ENCODE assay signal across 9 cellular contexts in genomic region chr22:42960146-42960509, GRCh38. TPM values are rescaled to one million over a fixed set of nuclear protein-coding genes. Genes with fewer than 3 reads are reported as not detected.
DNase-seq lines count a peak whose midpoint lies in the region; ATAC-seq and TF ChIP-seq lines count a peak whose summit lies in the region.
"Had no signal": no experiment of that assay in that cellular context is flagged by ENCODE, and none has a peak within 500 bp of the region (broad histone marks: within the 10 kb centered on the region; RNA-seq: fewer than 3 reads in every experiment).

No MANE protein-coding gene starts in this region.

- peaks cover 24% of the 10 kb centered on the region for H3K4me1 ChIP-seq in IMR-90 (ENCODE audit: control insufficient read depth, insufficient read depth, low read length)
- H3K4me1 ChIP-seq in smooth muscle cell (ENCODE audit: low read depth), result peaks cover 22% of the 10 kb centered on the region

- H3K9me1 ChIP-seq in IMR-90 (ENCODE audit: insufficient read depth, low read length), result peaks cover 25% of the 10 kb centered on the region

- peak overlapping the region; percentile 40 to 41 for H3K27ac Mint-ChIP-seq in activated naive CD4-positive, alpha-beta T cell treated with anti-CD3 and anti-CD28 coated beads, Interleukin-2, amount 50 U/mL, for 72 hours

- CTCF ChIA-PET in IMR-90 (lab: Yijun Ruan, JAX), result no interaction called here

- peaks cover 35 to 97% of the 10 kb centered on the region in 2 experiments for H3K79me1 ChIP-seq in IMR-90 (ENCODE audit: low read depth in 1 of 2, low read length in 2 of 2)

- H2AK5ac ChIP-seq in IMR-90 (ENCODE audit: low read depth, low read length), result peak overlapping the region; percentile 89

- peak overlapping the region; percentile 70 for H3K27ac ChIP-seq in IMR-90 (ENCODE audit: insufficient read depth, low read length)
- H3K27ac ChIP-seq in smooth muscle cell (ENCODE audit: low read depth), result peak overlapping the region; percentile 74

- no CpG with 5 or more reads among the region's 3 CpGs for WGBS in IMR-90 (ENCODE audit: extremely low coverage in 2 of 2, insufficient read length in 1 of 2), 2 experiments
- WGBS in smooth muscle cell (ENCODE audit: low lambda C conversion rate), result 56% methylated on average over 3 of the region's 3 CpGs

- H2BK120ac ChIP-seq in IMR-90 (ENCODE audit: low read depth, low read length), result peak overlapping the region; percentile 78

- H3K9me3 ChIP-seq in IMR-90 (ENCODE audit: control insufficient read depth, insufficient read depth, low read length), result no peaks in the 10 kb centered on the region
- no peaks in the 10 kb centered on the region for H3K9me3 ChIP-seq in smooth muscle cell (replicated peaks; ENCODE audit: low read depth)

- H2AFZ ChIP-seq in IMR-90 (replicated peaks; ENCODE audit: low read length, poor library complexity), result no peak overlapping the region
- H2AFZ ChIP-seq in smooth muscle cell (ENCODE audit: low read depth), result no peak overlapping the region

- H4K8ac ChIP-seq in IMR-90 (ENCODE audit: low read depth in 2 of 2, low read length in 2 of 2), result peak overlapping the region; percentile 25 to 30; a peak in 2 of 4 replicates

- ATAC-seq in IMR-90 (ENCODE audit: low read depth) (peak; percentile 15), HG03280 (IDR thresholded peaks at IDR 0.05; ENCODE audit: unreplicated experiment) (no peak)
- ATAC-seq in activated naive CD4-positive, alpha-beta T cell treated with anti-CD3 and anti-CD28 coated beads, Interleukin-2, amount 50 U/mL, for 72 hours, result no peak

- H2BK20ac ChIP-seq in IMR-90 (ENCODE audit: low read depth, low read length), result peak overlapping the region; percentile 76

- H3K36me3 Mint-ChIP-seq in activated naive CD4-positive, alpha-beta T cell treated with anti-CD3 and anti-CD28 coated beads, Interleukin-2, amount 50 U/mL, for 72 hours, result peaks cover 9 to 12% of the 10 kb centered on the region in 2 donors

- H2AK9ac ChIP-seq in IMR-90 (replicated peaks; ENCODE audit: low read depth, low read length, poor library complexity), result no peak overlapping the region

- H3K9ac ChIP-seq in IMR-90 (ENCODE audit: low read depth, low read length) (peak overlapping the region; percentile 59; the same call in 1 of the 2 replicates), smooth muscle cell (ENCODE audit: low read depth) (peak overlapping the region; percentile 29)

- dilution Hi-C loops in IMR-90 (cut with HindIII; ENCODE audit: low sequenced_read_pairs, unreplicated experiment), result no loop called here

- TF ChIP-seq RAD21 in IMR-90 (IDR thresholded peaks at IDR 0.05; ENCODE audit: low read length), result no peak

- H3K4me3 ChIP-seq in IMR-90 (ENCODE audit: insufficient read depth, low read depth, low read length) (no peak overlapping the region), smooth muscle cell (peak overlapping the region; percentile 37)

- H3F3A ChIP-seq in smooth muscle cell (ENCODE audit: low read depth), result peaks cover 7% of the 10 kb centered on the region

- H3K23ac ChIP-seq in IMR-90 (ENCODE audit: low read depth, low read length), result peak overlapping the region; percentile 66; the same call in 1 of the 2 replicates

- peaks cover 32% of the 10 kb centered on the region for H4K20me1 ChIP-seq in IMR-90 (ENCODE audit: insufficient read depth, low read length)
- peaks cover 47% of the 10 kb centered on the region for H4K20me1 ChIP-seq in smooth muscle cell (ENCODE audit: low read depth)

- H3K56ac ChIP-seq in IMR-90 (ENCODE audit: extremely low read depth, insufficient read depth, low read length), result peak overlapping the region; percentile 58

- in situ Hi-C loops in IMR-90 (cut with MboI; ENCODE audit: low sequenced_read_pairs), result no loop called here

- POLR2A ChIA-PET in IMR-90 (lab: Charles Lee; ENCODE audit: unreplicated experiment), result interaction anchor here (1.0 kb wide), 1 partner anchor 27 kb away, joined by 3 read pairs; no protein-coding TSS in a partner anchor

- peak overlapping the region; percentile 75 for H4K91ac ChIP-seq in IMR-90 (ENCODE audit: insufficient read depth, low read depth, low read length)

- H3K4ac ChIP-seq in IMR-90 (ENCODE audit: low read depth, low read length), result peak overlapping the region; percentile 83

- peak overlapping the region; percentile 65 for H3K14ac ChIP-seq in IMR-90 (replicated peaks; ENCODE audit: low read depth, low read length)

- intact Hi-C loops in IMR-90 (cut with micrococcal nuclease) (no loop called here), posterior vena cava (cut with DNase I) (no loop called here)

- H3K27me3 ChIP-seq in IMR-90 (ENCODE audit: control insufficient read depth, insufficient read depth, low read length) (no peaks in the 10 kb centered on the region), smooth muscle cell (ENCODE audit: low read depth) (no peaks in the 10 kb centered on the region)

- H3K9me3 Mint-ChIP-seq in activated naive CD4-positive, alpha-beta T cell treated with anti-CD3 and anti-CD28 coated beads, Interleukin-2, amount 50 U/mL, for 72 hours, result no peaks in the 10 kb centered on the region

- TF ChIP-seq CTCF in IMR-90 (conservative IDR thresholded peaks at IDR 0.05; ENCODE audit: low read depth, low read length) (no peak), smooth muscle cell (IDR thresholded peaks at IDR 0.05; ENCODE audit: borderline replicate concordance, insufficient read depth, poor library complexity, severe bottlenecking) (no peak)

- peak; percentile 14; the same call in 1 of the 2 replicates for TF ChIP-seq POLR2A in IMR-90 (IDR thresholded peaks at IDR 0.05; ENCODE audit: low read depth, low read length)

- H3K4me2 ChIP-seq in IMR-90 (ENCODE audit: low read depth, low read length) (peak overlapping the region; percentile 42), smooth muscle cell (peak overlapping the region; percentile 80)

- H4K5ac ChIP-seq in IMR-90 (ENCODE audit: low read depth, low read length), result peak overlapping the region; percentile 26

- H2BK5ac ChIP-seq in IMR-90 (ENCODE audit: low read depth, low read length, poor library complexity, severe bottlenecking), result peak overlapping the region; percentile 8

- peak; percentile 12 for DNase-seq in IMR-90
- DNase-seq in activated naive CD4-positive, alpha-beta T cell treated with anti-CD3 and anti-CD28 coated beads, Interleukin-2, amount 50 U/mL, for 72 hours (ENCODE audit: low spot score in 2 of 2), result no peak
- peak; percentile 58 for DNase-seq in islet precursor cell
- DNase-seq in smooth muscle cell (lab: John Stamatoyannopoulos, UW; ENCODE audit: unreplicated experiment), result no peak
- no peak for DNase-seq in iPS-NIHi7 (ENCODE audit: extremely low spot score)
- no peak for DNase-seq in posterior vena cava (ENCODE audit: low spot score)
- DNase-seq in NCI-H1694 treated with DMSO at 0.1 percent for 48 hours (lab: John Stamatoyannopoulos, UW), result no peak
- DNase-seq: glutamatergic neuron had no signal

- no TSS peak for BruUV-seq in IMR-90 (replicated peaks; lab: Mats Ljungman, UMichigan)

- 0 out of 2 replicates have a peak, but pooled peaks cover 2% of the 10 kb centered on the region for H3K36me3 ChIP-seq in IMR-90 (ENCODE audit: control insufficient read depth, insufficient read depth, low read length)
- no peaks in the 10 kb centered on the region for H3K36me3 ChIP-seq in smooth muscle cell (ENCODE audit: low read depth)

- H3K79me2 ChIP-seq in smooth muscle cell (ENCODE audit: low read depth), result peaks cover 83% of the 10 kb centered on the region

- H3K18ac ChIP-seq in IMR-90 (ENCODE audit: low read depth, low read length), result peak overlapping the region; percentile 29

- peak overlapping the region; percentile 63; the same call in 1 of the 3 replicates for H2BK15ac ChIP-seq in IMR-90 (ENCODE audit: low read depth, low read length)

TF ChIP-seq in IMR-90, 13 proteins besides CTCF, POLR2A, EP300 and RAD21:
- TF ChIP-seq MAFK (IDR thresholded peaks at IDR 0.05; ENCODE audit: low read depth, low read length), result no peak

RNA-seq across cellular contexts. Expression of gene PACSIN2, which starts 54.8 kb away (rescaled TPM):
- 98.0 and 118 TPM in 2 replicates for total RNA-seq in IMR-90 (2012; rRNA removed)
- polyA plus RNA-seq in IMR-90 (2012; rRNA removed), result 85.0 and 92.2 TPM in 2 replicates
- 72.9 and 85.4 TPM in 2 replicates for polyA plus RNA-seq in IMR-90 (2012; cell fraction: cytosol; rRNA removed)
- 56.7 and 72.6 TPM in 2 replicates for polyA plus RNA-seq in IMR-90 (2012; cell fraction: nucleus; rRNA removed; ENCODE audit: low replicate concordance)
- total RNA-seq in activated naive CD4-positive, alpha-beta T cell treated with anti-CD3 and anti-CD28 coated beads, Interleukin-2, amount 50 U/mL, for 72 hours, result 10 to 100 TPM; 25.6 to 28.2 TPM
- total RNA-seq in smooth muscle cell, result 26.3 and 34.7 TPM in 2 replicates
- polyA plus RNA-seq in smooth muscle cell, result 41.1 and 53.9 TPM in 2 replicates
- total RNA-seq in posterior vena cava, result 10 to 100 TPM; 71.8 to 85.6 TPM

Comparison
In these comparisons a context has a peak if more than half of its experiments do, and no peak if none do; other contexts are left out.
1. DNase-seq: peak in IMR-90 (single experiment) and islet precursor cell (single experiment); none in activated naive CD4-positive, alpha-beta T cell treated with anti-CD3 and anti-CD28 coated beads, Interleukin-2, amount 50 U/mL, for 72 hours (0 of 2), smooth muscle cell (single experiment), iPS-NIHi7 (single experiment), posterior vena cava (single experiment) and NCI-H1694 treated with DMSO at 0.1 percent for 48 hours (single experiment).